11 cellular contexts compared by ENCODE assay signal in genomic region chr3:116614795-116615362, GRCh38.
A peak's percentile ranks its signal among the peaks of the same experiment; 100 is the strongest.
DNase-seq lines count a peak whose midpoint lies in the region; ATAC-seq and TF ChIP-seq lines count a peak whose summit lies in the region.
"Had no signal": no experiment of that assay in that cellular context is flagged by ENCODE, and none has a peak within 500 bp of the region (broad histone marks: within the 10 kb centered on the region; RNA-seq: fewer than 3 reads in every experiment).

No MANE protein-coding gene starts in this region.

- H3K27ac Mint-ChIP-seq in GM23338, result no peak overlapping the region
- H3K27ac Mint-ChIP-seq: activated naive CD8-positive, alpha-beta T cell treated with anti-CD3 and anti-CD28 coated beads, Interleukin-2, amount 10 ng/mL, durations not matched to agents 7 days and 5 days had no signal

- ATAC-seq in GM23338 (peak; percentile 78), GM21529 (IDR thresholded peaks at IDR 0.05; ENCODE audit: unreplicated experiment) (no peak), HG02798 (IDR thresholded peaks at IDR 0.05; ENCODE audit: poor library complexity, unreplicated experiment) (no peak)
- ATAC-seq: left ventricle myocardium superior had no signal

- H2AFZ ChIP-seq in GM23338, result no peak overlapping the region

- no peaks in the 10 kb centered on the region for H3K27me3 ChIP-seq in GM23338 (ENCODE audit: insufficient read depth)

- no peaks in the 10 kb centered on the region for H3K79me2 ChIP-seq in GM23338 (replicated peaks; ENCODE audit: insufficient read depth)

- TF ChIP-seq CTCF in GM23338 (conservative IDR thresholded peaks at IDR 0.05; ENCODE audit: low read depth in 2 of 2), result peak; percentile 46 to 67

- peaks cover 5% of the 10 kb centered on the region for H3K27me3 Mint-ChIP-seq in GM23338 (ENCODE audit: insufficient read depth, low read depth, poor library complexity)
- H3K27me3 Mint-ChIP-seq: activated naive CD8-positive, alpha-beta T cell treated with anti-CD3 and anti-CD28 coated beads, Interleukin-2, amount 10 ng/mL, durations not matched to agents 7 days and 5 days had no signal

- H4K20me1 ChIP-seq in GM23338 (replicated peaks; ENCODE audit: insufficient read depth), result no peaks in the 10 kb centered on the region

- H3K36me3 Mint-ChIP-seq in GM23338 (ENCODE audit: low read depth), result peaks cover 11% of the 10 kb centered on the region; the same call in 2 of the 3 replicates
- H3K36me3 Mint-ChIP-seq: activated naive CD8-positive, alpha-beta T cell treated with anti-CD3 and anti-CD28 coated beads, Interleukin-2, amount 10 ng/mL, durations not matched to agents 7 days and 5 days had no signal

- H3K9me3 Mint-ChIP-seq in GM23338, result peaks cover 14% of the 10 kb centered on the region

- H3K4me2 ChIP-seq in GM23338, result no peak overlapping the region

- DNase-seq in DMS53 treated with DMSO at 0.1 percent for 48 hours (lab: John Stamatoyannopoulos, UW; ENCODE audit: unreplicated experiment) (peak; percentile 18), GM23338 (ENCODE audit: low spot score) (peak; percentile 72), OCI-M1 (lab: John Stamatoyannopoulos, UW) (peak; percentile 45), iris pigment epithelial cell (ENCODE audit: low read depth) (peak; percentile 1), hypothalamus (lab: John Stamatoyannopoulos, UW) (no peak)
- DNase-seq in activated CD4-positive, alpha-beta T cell treated with anti-CD3 and anti-CD28 coated beads for 4 hours, result no peak
- DNase-seq: activated naive CD8-positive, alpha-beta T cell treated with anti-CD3 and anti-CD28 coated beads, Interleukin-2, amount 10 ng/mL, durations not matched to agents 7 days and 5 days; left ventricle myocardium superior; NCI-H510A treated with DMSO at 0.1 percent for 48 hours had no signal

- no peaks in the 10 kb centered on the region for H3K4me1 ChIP-seq in GM23338 (ENCODE audit: insufficient read depth)

- no peaks in the 10 kb centered on the region for H3F3A ChIP-seq in GM23338 (replicated peaks; ENCODE audit: low read depth)

- no peaks in the 10 kb centered on the region for H3K4me1 Mint-ChIP-seq in GM23338
- H3K4me1 Mint-ChIP-seq: activated naive CD8-positive, alpha-beta T cell treated with anti-CD3 and anti-CD28 coated beads, Interleukin-2, amount 10 ng/mL, durations not matched to agents 7 days and 5 days had no signal

- no peak overlapping the region for H3K27ac ChIP-seq in GM23338 (ENCODE audit: low read depth)

- no peak overlapping the region for H3K4me3 ChIP-seq in GM23338

- no peaks in the 10 kb centered on the region for H3K9me2 ChIP-seq in GM23338 (ENCODE audit: insufficient read depth)

- no peak overlapping the region for H3K4me3 Mint-ChIP-seq in GM23338
- H3K4me3 Mint-ChIP-seq: activated naive CD8-positive, alpha-beta T cell treated with anti-CD3 and anti-CD28 coated beads, Interleukin-2, amount 10 ng/mL, durations not matched to agents 7 days and 5 days had no signal

- no peaks in the 10 kb centered on the region for H3K36me3 ChIP-seq in GM23338 (ENCODE audit: insufficient read depth)

TF ChIP-seq in GM23338, 12 proteins besides CTCF, POLR2A, EP300 and RAD21:
- TF ChIP-seq ZNF331 (CRISPR knock-in tag; IDR thresholded peaks at IDR 0.05; ENCODE audit: low read depth), result no peak
- TF ChIP-seq STAT1 (IDR thresholded peaks at IDR 0.05; ENCODE audit: unreplicated experiment), result no peak

Comparison
In these comparisons a context has a peak if more than half of its experiments do, and no peak if none do; other contexts are left out.
1. DNase-seq: peak in DMS53 treated with DMSO at 0.1 percent for 48 hours (single experiment), GM23338 (single experiment), OCI-M1 (single experiment) and iris pigment epithelial cell (single experiment); none in hypothalamus (0 of 51) and activated CD4-positive, alpha-beta T cell treated with anti-CD3 and anti-CD28 coated beads for 4 hours (0 of 2).